In the genomic region with DNA sequence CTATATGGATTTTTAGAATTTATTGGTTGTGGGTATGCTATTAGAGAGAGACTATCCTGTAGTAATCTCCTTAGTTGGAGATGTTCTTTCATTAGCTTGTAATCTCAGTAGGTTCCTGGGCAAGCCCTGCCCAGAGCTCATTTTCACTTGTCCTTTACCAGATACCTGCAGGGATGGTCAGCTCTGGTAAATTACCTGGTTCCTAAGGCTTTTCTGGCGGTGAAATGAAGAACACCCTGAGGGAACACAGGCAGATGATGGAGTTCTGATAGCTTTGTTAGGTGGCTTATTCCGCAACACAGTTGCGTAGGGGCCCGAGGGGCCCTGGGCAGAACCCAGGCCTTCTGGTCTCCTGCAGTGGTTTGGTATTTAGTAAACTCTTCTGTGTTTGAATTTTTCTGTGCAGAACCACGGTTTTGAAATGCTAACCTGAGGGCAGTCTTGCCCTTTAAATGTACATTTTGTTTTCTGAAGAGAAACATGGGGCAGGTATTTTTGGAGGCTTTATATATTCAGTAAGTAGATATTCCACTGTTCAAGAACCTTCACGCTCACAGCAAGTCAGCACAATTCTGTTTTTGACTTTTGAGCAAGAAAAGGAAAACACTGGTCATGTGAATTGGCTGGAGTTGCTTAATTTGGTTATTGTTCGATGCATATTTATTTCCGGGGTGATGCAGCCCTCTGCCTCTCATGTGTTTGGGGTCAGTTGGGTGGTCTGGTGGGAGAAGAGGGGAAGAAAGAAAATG, we compare ENCODE assay signal across 9 cellular contexts. TPM values are rescaled to one million over a fixed set of nuclear protein-coding genes. Genes with fewer than 3 reads are reported as not detected.
DNase-seq lines count a peak whose midpoint lies in the region; ATAC-seq, FAIRE-seq and TF ChIP-seq lines count a peak whose summit lies in the region.
"Had no signal": no experiment of that assay in that cellular context is flagged by ENCODE, and none has a peak within 500 bp of the region (broad histone marks: within the 10 kb centered on the region; RNA-seq: fewer than 3 reads in every experiment).

No MANE protein-coding gene starts in this region.

- TF ChIP-seq POLR2A in tibial nerve (IDR thresholded peaks at IDR 0.05) = no peak

- 42 to 47% methylated on average over 8 of the region's 8 CpGs for WGBS in tibial nerve, 2 donors

- H3K9ac ChIP-seq in kidney (ENCODE audit: low read length in 2 of 2) = peak overlapping the region in 1 of 2 donors; percentile 62

- TF ChIP-seq CTCF in kidney (IDR thresholded peaks at IDR 0.05; ENCODE audit: borderline replicate concordance, extremely low read depth, insufficient read depth) (no peak), tibial nerve (IDR thresholded peaks at IDR 0.05) (no peak)

- H3K4me1 ChIP-seq in kidney (ENCODE audit: control insufficient read depth in 1 of 2, insufficient read depth in 1 of 2, low read depth in 1 of 2, low read length in 2 of 2) (peaks cover 6 to 9% of the 10 kb centered on the region in 2 donors), tibial nerve (peaks cover 4 to 59% (median 15%) of the 10 kb centered on the region in 4 donors)

- peak overlapping the region; percentile 38 for H3K27ac Mint-ChIP-seq in activated naive CD8-positive, alpha-beta T cell treated with anti-CD3 and anti-CD28 coated beads for 36 hours

- no peaks in the 10 kb centered on the region for H3K9me3 Mint-ChIP-seq in activated naive CD8-positive, alpha-beta T cell treated with anti-CD3 and anti-CD28 coated beads for 36 hours

- no peaks in the 10 kb centered on the region for H3K27me3 ChIP-seq in tibial nerve

- H3K4me1 Mint-ChIP-seq in activated naive CD8-positive, alpha-beta T cell treated with anti-CD3 and anti-CD28 coated beads for 36 hours = peaks cover 10% of the 10 kb centered on the region

- no peaks in the 10 kb centered on the region for H3K36me3 Mint-ChIP-seq in activated naive CD8-positive, alpha-beta T cell treated with anti-CD3 and anti-CD28 coated beads for 36 hours

- no peaks in the 10 kb centered on the region for H3K36me3 ChIP-seq in kidney (ENCODE audit: control insufficient read depth in 1 of 2, insufficient read depth in 2 of 2, low read length in 2 of 2)
- H3K36me3 ChIP-seq in tibial nerve = peaks cover 0 to 11% (median 0%) of the 10 kb centered on the region in 3 donors

- H3K27me3 Mint-ChIP-seq in activated naive CD8-positive, alpha-beta T cell treated with anti-CD3 and anti-CD28 coated beads for 36 hours = peaks cover 54% of the 10 kb centered on the region

- ATAC-seq in HG02678 (IDR thresholded peaks at IDR 0.05; ENCODE audit: unreplicated experiment) (peak; percentile 16), left lobe of liver (no peak)

- peak in 1 of 2 donors; percentile 59 for TF ChIP-seq EP300 in tibial nerve (IDR thresholded peaks at IDR 0.05)

- H3K27ac ChIP-seq in kidney (ENCODE audit: low read depth in 2 of 2, low read length in 2 of 2) = peak overlapping the region; percentile 47 to 71
- peak overlapping the region; percentile 66 to 93 (median 81) for H3K27ac ChIP-seq in tibial nerve

- no peak for DNase-seq in activated naive CD8-positive, alpha-beta T cell treated with anti-CD3 and anti-CD28 coated beads for 36 hours
- DNase-seq in kidney = no peak
- DNase-seq in tibial nerve (ENCODE audit: low spot score in 2 of 2) = peak in 1 of 2 donors; percentile 36
- DNase-seq in RPMI8226 = no peak
- no peak for DNase-seq in left lobe of liver (ENCODE audit: low spot score)
- no peak for DNase-seq in MV-4-11 (lab: John Stamatoyannopoulos, UW)
- DNase-seq: activated CD8-positive, alpha-beta memory T cell treated with anti-CD3 and anti-CD28 coated beads for 24 hours; NCI-H1092 treated with DMSO at 0.1 percent for 48 hours had no signal

- peak overlapping the region; percentile 6 to 37 for H3K4me3 ChIP-seq in kidney (ENCODE audit: low read length in 2 of 2)
- peak overlapping the region in 3 of 4 donors; percentile 15 to 29 (median 20) for H3K4me3 ChIP-seq in tibial nerve

- FAIRE-seq in kidney (lab: Jason Lieb, UNC) = no peak

- no peaks in the 10 kb centered on the region for H3K9me3 ChIP-seq in kidney (ENCODE audit: control insufficient read depth in 1 of 2, low read length in 2 of 2)
- H3K9me3 ChIP-seq in tibial nerve = no peaks in the 10 kb centered on the region

- intact Hi-C loops in kidney (cut with DNase I) = no loop called here

- no peak overlapping the region for H3K4me3 Mint-ChIP-seq in activated naive CD8-positive, alpha-beta T cell treated with anti-CD3 and anti-CD28 coated beads for 36 hours

RNA-seq across cellular contexts. Expression of a gene that starts 22.4 kb away (rescaled TPM):
- 1 to 10 TPM; 1.2 to 1.5 TPM for total RNA-seq in activated naive CD8-positive, alpha-beta T cell treated with anti-CD3 and anti-CD28 coated beads for 36 hours
- total RNA-seq in kidney (76.3 TPM), tibial nerve (100 to 1,000 TPM in 3 of 4 donors, 10 to 100 TPM in 1; 98.7 to 125 (median 113) TPM), left lobe of liver (3.7 TPM)
- 5.7 TPM for polyA plus RNA-seq in kidney (ENCODE audit: insufficient read depth, low read depth, low replicate concordance)

Comparison
In these comparisons a context has a peak if more than half of its experiments do, and no peak if none do; other contexts are left out.
1. RNA of a gene that starts 22.4 kb away (total RNA-seq): 98.7 to 125 TPM in tibial nerve and 76.3 TPM in kidney (single experiment); 3.7 TPM in left lobe of liver (single experiment) and 1.2 to 1.5 TPM in activated naive CD8-positive, alpha-beta T cell treated with anti-CD3 and anti-CD28 coated beads for 36 hours; every median in the first group is over 10 times any median in the second.